Comparison of ENCODE assay signal across 9 cellular contexts in the genomic region with DNA sequence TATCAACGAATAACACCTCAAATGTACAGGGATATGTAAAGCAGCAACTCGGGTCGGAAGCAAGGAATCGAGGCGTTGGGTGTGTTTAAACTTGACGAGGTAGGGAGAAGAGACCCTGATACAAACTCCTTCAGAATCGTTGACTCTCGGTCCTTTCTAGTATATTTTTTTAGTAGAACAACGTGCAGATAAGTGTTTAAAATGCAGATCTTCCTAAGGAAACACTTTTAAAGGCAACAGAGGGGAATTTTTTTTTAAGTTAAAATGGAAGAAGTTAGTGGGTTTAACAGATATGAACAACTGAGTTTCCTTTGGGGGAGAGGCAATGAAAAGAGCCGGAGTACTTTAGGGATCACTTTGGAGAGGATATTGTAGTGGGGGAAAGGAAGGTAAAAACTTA. TPM values are rescaled to one million over a fixed set of nuclear protein-coding genes. Genes with fewer than 3 reads are reported as not detected.
DNase-seq lines count a peak whose midpoint lies in the region; ATAC-seq and TF ChIP-seq lines count a peak whose summit lies in the region.
"Had no signal": no experiment of that assay in that cellular context is flagged by ENCODE, and none has a peak within 500 bp of the region (broad histone marks: within the 10 kb centered on the region; RNA-seq: fewer than 3 reads in every experiment).

No MANE protein-coding gene starts in this region.

- H3K4me1 Mint-ChIP-seq in activated CD8-positive, alpha-beta T cell treated with anti-CD3 and anti-CD28 coated beads for 36 hours (ENCODE audit: low read depth): peaks cover 33% of the 10 kb centered on the region

- H3K9me3 ChIP-seq in iPS-18c (ENCODE audit: control insufficient read depth, insufficient read depth, low read length) (peaks cover 5% of the 10 kb centered on the region), stomach (no peaks in the 10 kb centered on the region)

- peak overlapping the region; percentile 58 for H3K27ac Mint-ChIP-seq in activated CD8-positive, alpha-beta T cell treated with anti-CD3 and anti-CD28 coated beads for 36 hours

- intact Hi-C loops in activated CD8-positive, alpha-beta T cell treated with anti-CD3 and anti-CD28 coated beads for 36 hours (cut with micrococcal nuclease): no loop called here
- intact Hi-C loops in stomach (cut with DNase I; ENCODE audit: low total_unique reads): no loop called here

- H3K4me3 Mint-ChIP-seq in activated CD8-positive, alpha-beta T cell treated with anti-CD3 and anti-CD28 coated beads for 36 hours: peak overlapping the region; percentile 96

- DNase-seq in NCI-H82 (lab: John Stamatoyannopoulos, UW): peak; percentile 29
- no peak for DNase-seq in NCI-H82 treated with DMSO at 0.1 percent for 48 hours (lab: John Stamatoyannopoulos, UW; ENCODE audit: unreplicated experiment)
- DNase-seq in activated CD8-positive, alpha-beta T cell treated with anti-CD3 and anti-CD28 coated beads for 36 hours: no peak
- no peak for DNase-seq in stomach
- no peak for DNase-seq in Ammon's horn (ENCODE audit: low spot score)
- no peak for DNase-seq in GM19240 (ENCODE audit: insufficient read length, low spot score)
- DNase-seq: stimulated activated naive CD4-positive, alpha-beta T cell had no signal

- POLR2A ChIA-PET in activated CD8-positive, alpha-beta T cell treated with anti-CD3 and anti-CD28 coated beads for 36 hours (lab: Charles Lee): interaction anchor here (0.7 to 1.3 kb wide), 4 partner anchors 10 to 19 kb away, joined by 3 to 4 read pairs (median 4); no protein-coding TSS in a partner anchor

- H3K4me3 ChIP-seq in iPS-18c (ENCODE audit: insufficient read depth, low read depth, low read length): peak overlapping the region; percentile 73
- H3K4me3 ChIP-seq in stomach: peak overlapping the region; percentile 79 to 85 (median 80)

- H3K9me3 Mint-ChIP-seq in activated CD8-positive, alpha-beta T cell treated with anti-CD3 and anti-CD28 coated beads for 36 hours: peaks cover 2% of the 10 kb centered on the region

- peak overlapping the region in 4 of 5 donors; percentile 98 to 100 (median 99) for H3K27ac ChIP-seq in stomach

- H3K4me1 ChIP-seq in stomach: peaks cover 15 to 41% (median 34%) of the 10 kb centered on the region in 4 donors

- ATAC-seq in activated CD8-positive, alpha-beta T cell treated with anti-CD3 and anti-CD28 coated beads for 36 hours: no peak
- no peak for ATAC-seq in HG03095 (IDR thresholded peaks at IDR 0.05; ENCODE audit: unreplicated experiment)

- 10 to 22% (median 15%) methylated on average over 10 of the region's 10 CpGs for WGBS in stomach, 5 donors

- TF ChIP-seq CTCF in activated CD8-positive, alpha-beta T cell treated with anti-CD3 and anti-CD28 coated beads for 36 hours (IDR thresholded peaks at IDR 0.05): no peak
- TF ChIP-seq CTCF in stomach (IDR thresholded peaks at IDR 0.05): no peak

- no peak for TF ChIP-seq EP300 in stomach (IDR thresholded peaks at IDR 0.05)

- H3K36me3 ChIP-seq in stomach: peaks cover 0 to 12% (median 0%) of the 10 kb centered on the region in 4 donors

- no peaks in the 10 kb centered on the region for H3K27me3 Mint-ChIP-seq in activated CD8-positive, alpha-beta T cell treated with anti-CD3 and anti-CD28 coated beads for 36 hours

- TF ChIP-seq POLR2A in stomach (IDR thresholded peaks at IDR 0.05): no peak

- CTCF ChIA-PET in activated CD8-positive, alpha-beta T cell treated with anti-CD3 and anti-CD28 coated beads for 36 hours (lab: Charles Lee): interaction anchor here (1.3 kb wide), 1 partner anchor 68 kb away, joined by 3 read pairs; no protein-coding TSS in a partner anchor

- H3K36me3 Mint-ChIP-seq in activated CD8-positive, alpha-beta T cell treated with anti-CD3 and anti-CD28 coated beads for 36 hours (ENCODE audit: low read depth): peaks cover 42% of the 10 kb centered on the region

- H3K27me3 ChIP-seq in stomach: no peaks in the 10 kb centered on the region

RNA-seq across cellular contexts. Expression of gene KPNA4, which starts 1.1 kb away (rescaled TPM):
- 10 to 100 TPM; 50.6 to 51.0 TPM for total RNA-seq in activated CD8-positive, alpha-beta T cell treated with anti-CD3 and anti-CD28 coated beads for 36 hours
- 10 to 100 TPM in 4 of 5 donors, 1 to 10 TPM in 1; 3.8 to 41.7 (median 23.2) TPM for total RNA-seq in stomach
- 10 to 100 TPM; 10.8 to 13.3 (median 11.3) TPM for polyA plus RNA-seq in stomach
